Comparison of ENCODE assay signal across 1 cellular context in genomic region chr15:90188914-90189748, GRCh38.
A peak's percentile ranks its signal among the peaks of the same experiment; 100 is the strongest.
TF ChIP-seq lines count a peak whose summit lies in the region.

No MANE protein-coding gene starts in this region.

TF ChIP-seq in K562, 482 proteins besides CTCF, POLR2A, EP300 and RAD21 (continued from another document and continues in another):
- TF ChIP-seq ZNF512 (tag; IDR thresholded peaks at IDR 0.05) (peak; percentile 61; the same call in 1 of the 2 replicates), MAFF (IDR thresholded peaks at IDR 0.05; ENCODE audit: low read length) (no peak), FOSL1 (tag; conservative IDR thresholded peaks at IDR 0.05) (no peak), THRAP3 (IDR thresholded peaks at IDR 0.05; ENCODE audit: borderline replicate concordance) (no peak), STAT5A (IDR thresholded peaks at IDR 0.05; ENCODE audit: borderline replicate concordance, low read length) (no peak), LEF1 (IDR thresholded peaks at IDR 0.05) (0 out of 2 replicates have a peak, but pooled peaks have one; percentile 41), ZNF184 (CRISPR knock-in tag; IDR thresholded peaks at IDR 0.05) (no peak), RBM25 (IDR thresholded peaks at IDR 0.05; ENCODE audit: low read depth, low read length, severe bottlenecking) (peak; percentile 53), ZZZ3 (IDR thresholded peaks at IDR 0.05) (no peak), BCOR (IDR thresholded peaks at IDR 0.05) (peak; percentile 46), RCOR1 (IDR thresholded peaks at IDR 0.05; ENCODE audit: borderline replicate concordance in 1 of 2, low read depth in 2 of 2, low read length in 2 of 2) (peak in 1 of 2 experiments; percentile 21; a peak in 1 of 4 replicates), RBM14 (IDR thresholded peaks at IDR 0.05; ENCODE audit: borderline replicate concordance, insufficient read depth, low read depth, low read length) (no peak), TOE1 (IDR thresholded peaks at IDR 0.05; ENCODE audit: borderline replicate concordance) (peak; percentile 49; the same call in 1 of the 2 replicates), TOE1 (CRISPR knock-in tag; IDR thresholded peaks at IDR 0.05; ENCODE audit: borderline replicate concordance, low read depth) (no peak), HDGF (IDR thresholded peaks at IDR 0.05) (peak; percentile 95; the same call in 1 of the 2 replicates), ADNP (tag; IDR thresholded peaks at IDR 0.05) (no peak; the same call in 1 of the 2 replicates), ETV6 (IDR thresholded peaks at IDR 0.05; ENCODE audit: borderline replicate concordance in 1 of 2, low read depth in 2 of 2, low read length in 1 of 2) (peak; percentile 93 to 98), ETV6 (CRISPR knock-in tag; IDR thresholded peaks at IDR 0.05; ENCODE audit: borderline replicate concordance) (no peak), RBM34 (IDR thresholded peaks at IDR 0.05; ENCODE audit: borderline replicate concordance, insufficient read depth, low read length) (no peak), POLR2B (IDR thresholded peaks at IDR 0.05; ENCODE audit: low read depth, partially characterized antibody) (peak; percentile 39), OTX1 (CRISPR knock-in tag; IDR thresholded peaks at IDR 0.05) (peak; percentile 94; the same call in 1 of the 2 replicates), RBBP5 (IDR thresholded peaks at IDR 0.05; ENCODE audit: borderline replicate concordance, insufficient read depth, low read length, poor library complexity, severe bottlenecking) (no peak), SMARCA4 (IDR thresholded peaks at IDR 0.05) (peak; percentile 81), SNIP1 (IDR thresholded peaks at IDR 0.05; ENCODE audit: low read depth) (no peak), C11orf30 (IDR thresholded peaks at IDR 0.05; ENCODE audit: low read depth) (no peak), HDAC8 (tag; IDR thresholded peaks at IDR 0.05) (no peak), ZNF41 (CRISPR knock-in tag; conservative IDR thresholded peaks at IDR 0.05) (no peak), NR2F6 (CRISPR knock-in tag; IDR thresholded peaks at IDR 0.05) (no peak), IRF2 (CRISPR knock-in tag; IDR thresholded peaks at IDR 0.05) (no peak), GTF2F1 (IDR thresholded peaks at IDR 0.05; ENCODE audit: low read depth, low read length) (no peak), NFIC (IDR thresholded peaks at IDR 0.05) (peak; percentile 6; the same call in 1 of the 2 replicates), ETV1 (tag; conservative IDR thresholded peaks at IDR 0.05; ENCODE audit: low read depth) (peak; percentile 42; the same call in 1 of the 2 replicates), BRD9 (IDR thresholded peaks at IDR 0.05; ENCODE audit: low read depth, partially characterized antibody) (peak; percentile 74), ARNT (IDR thresholded peaks at IDR 0.05) (peak in 1 of 2 experiments; percentile 32; a peak in 1 of 4 replicates), CSDE1 (IDR thresholded peaks at IDR 0.05) (0 out of 4 replicates have a peak, but pooled peaks of 1 of the 2 experiments have one; percentile 48), ZNF445 (CRISPR knock-in tag; IDR thresholded peaks at IDR 0.05; ENCODE audit: low read depth) (no peak), HLTF (IDR thresholded peaks at IDR 0.05) (peak; percentile 56; the same call in 1 of the 2 replicates), SNRNP70 (optimal IDR thresholded peaks at IDR 0.05; ENCODE audit: low read depth, low read length) (no peak), NCOA4 (IDR thresholded peaks at IDR 0.05; ENCODE audit: partially characterized antibody) (no peak), HINFP (tag; conservative IDR thresholded peaks at IDR 0.05; ENCODE audit: low read depth) (no peak), EP400 (IDR thresholded peaks at IDR 0.05) (peak; percentile 23; the same call in 1 of the 2 replicates), HDAC1 (IDR thresholded peaks at IDR 0.05) (peak in 1 of 2 experiments; percentile 90; a peak in 2 of 4 replicates), FOXM1 (IDR thresholded peaks at IDR 0.05; ENCODE audit: low read depth) (no peak), FOXM1 (CRISPR knock-in tag; IDR thresholded peaks at IDR 0.05; ENCODE audit: low read depth) (no peak), CC2D1A (IDR thresholded peaks at IDR 0.05) (no peak), HMG20B (CRISPR knock-in tag; IDR thresholded peaks at IDR 0.05) (no peak), SPI1 (IDR thresholded peaks at IDR 0.05; ENCODE audit: borderline replicate concordance, low read depth, low read length) (peak; percentile 99), ASH1L (IDR thresholded peaks at IDR 0.05; ENCODE audit: borderline replicate concordance, low read depth, partially characterized antibody) (peak; percentile 66), ZNF398 (CRISPR knock-in tag; IDR thresholded peaks at IDR 0.05) (no peak), ZBTB26 (CRISPR knock-in tag; IDR thresholded peaks at IDR 0.05) (peak; percentile 93), POLR2G (IDR thresholded peaks at IDR 0.05; ENCODE audit: low read depth, low read length) (no peak), CEBPG (CRISPR knock-in tag; IDR thresholded peaks at IDR 0.05) (peak; percentile 78), CEBPG (tag; conservative IDR thresholded peaks at IDR 0.05 in 1 of 2, IDR thresholded peaks at IDR 0.05 in 1 of 2) (peak; percentile 63 to 65), ZNF384 (IDR thresholded peaks at IDR 0.05; ENCODE audit: low read depth, low read length) (no peak)
- TF ChIP-seq, protein P1, sequence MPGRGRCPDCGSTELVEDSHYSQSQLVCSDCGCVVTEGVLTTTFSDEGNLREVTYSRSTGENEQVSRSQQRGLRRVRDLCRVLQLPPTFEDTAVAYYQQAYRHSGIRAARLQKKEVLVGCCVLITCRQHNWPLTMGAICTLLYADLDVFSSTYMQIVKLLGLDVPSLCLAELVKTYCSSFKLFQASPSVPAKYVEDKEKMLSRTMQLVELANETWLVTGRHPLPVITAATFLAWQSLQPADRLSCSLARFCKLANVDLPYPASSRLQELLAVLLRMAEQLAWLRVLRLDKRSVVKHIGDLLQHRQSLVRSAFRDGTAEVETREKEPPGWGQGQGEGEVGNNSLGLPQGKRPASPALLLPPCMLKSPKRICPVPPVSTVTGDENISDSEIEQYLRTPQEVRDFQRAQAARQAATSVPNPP (IDR thresholded peaks at IDR 0.05; ENCODE audit: borderline replicate concordance, insufficient read depth, insufficient read length), result no peak
- TF ChIP-seq, protein P2, sequence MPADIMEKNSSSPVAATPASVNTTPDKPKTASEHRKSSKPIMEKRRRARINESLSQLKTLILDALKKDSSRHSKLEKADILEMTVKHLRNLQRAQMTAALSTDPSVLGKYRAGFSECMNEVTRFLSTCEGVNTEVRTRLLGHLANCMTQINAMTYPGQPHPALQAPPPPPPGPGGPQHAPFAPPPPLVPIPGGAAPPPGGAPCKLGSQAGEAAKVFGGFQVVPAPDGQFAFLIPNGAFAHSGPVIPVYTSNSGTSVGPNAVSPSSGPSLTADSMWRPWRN (IDR thresholded peaks at IDR 0.05; ENCODE audit: low read depth), result no peak
- TF ChIP-seq, protein P3, sequence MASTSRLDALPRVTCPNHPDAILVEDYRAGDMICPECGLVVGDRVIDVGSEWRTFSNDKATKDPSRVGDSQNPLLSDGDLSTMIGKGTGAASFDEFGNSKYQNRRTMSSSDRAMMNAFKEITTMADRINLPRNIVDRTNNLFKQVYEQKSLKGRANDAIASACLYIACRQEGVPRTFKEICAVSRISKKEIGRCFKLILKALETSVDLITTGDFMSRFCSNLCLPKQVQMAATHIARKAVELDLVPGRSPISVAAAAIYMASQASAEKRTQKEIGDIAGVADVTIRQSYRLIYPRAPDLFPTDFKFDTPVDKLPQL (IDR thresholded peaks at IDR 0.05; ENCODE audit: extremely low read depth, insufficient read length), result no peak
- TF ChIP-seq, protein P4, sequence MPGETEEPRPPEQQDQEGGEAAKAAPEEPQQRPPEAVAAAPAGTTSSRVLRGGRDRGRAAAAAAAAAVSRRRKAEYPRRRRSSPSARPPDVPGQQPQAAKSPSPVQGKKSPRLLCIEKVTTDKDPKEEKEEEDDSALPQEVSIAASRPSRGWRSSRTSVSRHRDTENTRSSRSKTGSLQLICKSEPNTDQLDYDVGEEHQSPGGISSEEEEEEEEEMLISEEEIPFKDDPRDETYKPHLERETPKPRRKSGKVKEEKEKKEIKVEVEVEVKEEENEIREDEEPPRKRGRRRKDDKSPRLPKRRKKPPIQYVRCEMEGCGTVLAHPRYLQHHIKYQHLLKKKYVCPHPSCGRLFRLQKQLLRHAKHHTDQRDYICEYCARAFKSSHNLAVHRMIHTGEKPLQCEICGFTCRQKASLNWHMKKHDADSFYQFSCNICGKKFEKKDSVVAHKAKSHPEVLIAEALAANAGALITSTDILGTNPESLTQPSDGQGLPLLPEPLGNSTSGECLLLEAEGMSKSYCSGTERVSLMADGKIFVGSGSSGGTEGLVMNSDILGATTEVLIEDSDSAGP (CRISPR knock-in tag; IDR thresholded peaks at IDR 0.05), result no peak
- TF ChIP-seq, protein P5, sequence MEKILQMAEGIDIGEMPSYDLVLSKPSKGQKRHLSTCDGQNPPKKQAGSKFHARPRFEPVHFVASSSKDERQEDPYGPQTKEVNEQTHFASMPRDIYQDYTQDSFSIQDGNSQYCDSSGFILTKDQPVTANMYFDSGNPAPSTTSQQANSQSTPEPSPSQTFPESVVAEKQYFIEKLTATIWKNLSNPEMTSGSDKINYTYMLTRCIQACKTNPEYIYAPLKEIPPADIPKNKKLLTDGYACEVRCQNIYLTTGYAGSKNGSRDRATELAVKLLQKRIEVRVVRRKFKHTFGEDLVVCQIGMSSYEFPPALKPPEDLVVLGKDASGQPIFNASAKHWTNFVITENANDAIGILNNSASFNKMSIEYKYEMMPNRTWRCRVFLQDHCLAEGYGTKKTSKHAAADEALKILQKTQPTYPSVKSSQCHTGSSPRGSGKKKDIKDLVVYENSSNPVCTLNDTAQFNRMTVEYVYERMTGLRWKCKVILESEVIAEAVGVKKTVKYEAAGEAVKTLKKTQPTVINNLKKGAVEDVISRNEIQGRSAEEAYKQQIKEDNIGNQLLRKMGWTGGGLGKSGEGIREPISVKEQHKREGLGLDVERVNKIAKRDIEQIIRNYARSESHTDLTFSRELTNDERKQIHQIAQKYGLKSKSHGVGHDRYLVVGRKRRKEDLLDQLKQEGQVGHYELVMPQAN (IDR thresholded peaks at IDR 0.05; ENCODE audit: borderline replicate concordance), result peak; percentile 69; the same call in 1 of the 2 replicates
- TF ChIP-seq, protein P6, sequence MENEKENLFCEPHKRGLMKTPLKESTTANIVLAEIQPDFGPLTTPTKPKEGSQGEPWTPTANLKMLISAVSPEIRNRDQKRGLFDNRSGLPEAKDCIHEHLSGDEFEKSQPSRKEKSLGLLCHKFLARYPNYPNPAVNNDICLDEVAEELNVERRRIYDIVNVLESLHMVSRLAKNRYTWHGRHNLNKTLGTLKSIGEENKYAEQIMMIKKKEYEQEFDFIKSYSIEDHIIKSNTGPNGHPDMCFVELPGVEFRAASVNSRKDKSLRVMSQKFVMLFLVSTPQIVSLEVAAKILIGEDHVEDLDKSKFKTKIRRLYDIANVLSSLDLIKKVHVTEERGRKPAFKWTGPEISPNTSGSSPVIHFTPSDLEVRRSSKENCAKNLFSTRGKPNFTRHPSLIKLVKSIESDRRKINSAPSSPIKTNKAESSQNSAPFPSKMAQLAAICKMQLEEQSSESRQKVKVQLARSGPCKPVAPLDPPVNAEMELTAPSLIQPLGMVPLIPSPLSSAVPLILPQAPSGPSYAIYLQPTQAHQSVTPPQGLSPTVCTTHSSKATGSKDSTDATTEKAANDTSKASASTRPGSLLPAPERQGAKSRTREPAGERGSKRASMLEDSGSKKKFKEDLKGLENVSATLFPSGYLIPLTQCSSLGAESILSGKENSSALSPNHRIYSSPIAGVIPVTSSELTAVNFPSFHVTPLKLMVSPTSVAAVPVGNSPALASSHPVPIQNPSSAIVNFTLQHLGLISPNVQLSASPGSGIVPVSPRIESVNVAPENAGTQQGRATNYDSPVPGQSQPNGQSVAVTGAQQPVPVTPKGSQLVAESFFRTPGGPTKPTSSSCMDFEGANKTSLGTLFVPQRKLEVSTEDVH (IDR thresholded peaks at IDR 0.05; ENCODE audit: low read depth, partially characterized antibody), result peak; percentile 49
